ENCODE assay signal across 33 cellular contexts in the genomic region with DNA sequence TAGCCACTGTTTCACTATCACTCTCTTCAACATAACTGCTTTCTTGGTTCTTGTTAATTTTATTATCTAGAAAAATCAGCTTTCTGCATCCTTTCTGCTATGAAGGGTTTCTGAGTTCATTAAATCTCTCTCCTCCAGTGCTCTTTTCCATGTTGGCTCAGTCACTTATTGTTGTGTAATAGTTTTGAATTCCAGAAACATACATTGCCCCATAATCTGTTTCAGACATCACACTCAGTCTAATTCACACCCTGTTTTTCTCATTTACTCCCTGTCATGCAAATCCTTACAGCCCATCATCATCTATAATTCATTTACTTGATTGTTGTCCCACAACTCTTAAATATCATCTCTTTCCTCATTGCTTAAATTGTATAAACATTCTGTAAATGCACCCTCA.
"Had no signal": no experiment of that assay in that cellular context is flagged by ENCODE, and none has a peak within 500 bp of the region (broad histone marks: within the 10 kb centered on the region; RNA-seq: fewer than 3 reads in every experiment).

No MANE protein-coding gene starts in this region.

- H3K36me3 ChIP-seq: ascending aorta had no signal

- H3K27me3 ChIP-seq: ascending aorta had no signal

- H3K9me3 Mint-ChIP-seq: activated CD4-positive, alpha-beta T cell treated with anti-CD3 and anti-CD28 coated beads, Interleukin-2, amount 10 ng/mL, durations not matched to agents 7 days and 5 days; activated naive CD4-positive, alpha-beta T cell treated with anti-CD3 and anti-CD28 coated beads, Interleukin-2, amount 50 U/mL, for 24 hours; activated naive CD8-positive, alpha-beta T cell treated with anti-CD3 and anti-CD28 coated beads, Interleukin-2, amount 10 ng/mL, durations not matched to agents 7 days and 5 days; activated naive CD8-positive, alpha-beta T cell treated with anti-CD3 and anti-CD28 coated beads, Interleukin-2, amount 50 U/mL, for 24 hours had no signal

- DNase-seq: activated CD4-positive, alpha-beta memory T cell treated with anti-CD3 and anti-CD28 coated beads, Interleukin-2, amount 10 ng/mL, durations not matched to agents 7 days and 5 days; activated CD4-positive, alpha-beta T cell treated with anti-CD3 and anti-CD28 coated beads for 1 hour; activated CD4-positive, alpha-beta T cell treated with anti-CD3 and anti-CD28 coated beads for 36 hours; activated CD4-positive, alpha-beta T cell treated with anti-CD3 and anti-CD28 coated beads for 48 hours; activated CD4-positive, alpha-beta T cell treated with anti-CD3 and anti-CD28 coated beads, Interleukin-2, amount 10 ng/mL, durations not matched to agents 7 days and 5 days; activated CD4-positive, alpha-beta T cell treated with anti-CD3 and anti-CD28 coated beads, Interleukin-2, amount 50 U/mL, for 48 hours; activated CD4-positive, CD25-positive, alpha-beta regulatory T cell; activated CD8-positive, alpha-beta memory T cell treated with anti-CD3 and anti-CD28 coated beads for 24 hours; activated CD8-positive, alpha-beta memory T cell treated with anti-CD3 and anti-CD28 coated beads, Interleukin-2, amount 10 ng/mL, durations not matched to agents 7 days and 5 days; activated CD8-positive, alpha-beta memory T cell treated with anti-CD3 and anti-CD28 coated beads, Interleukin-2, amount 50 U/mL, for 48 hours; activated CD8-positive, alpha-beta T cell treated with anti-CD3 and anti-CD28 coated beads, Interleukin-2, amount 10 ng/mL, durations not matched to agents 7 days and 5 days; activated effector memory CD4-positive, alpha-beta T cell treated with Interleukin-2 at 50 U/mL for 16 hours; activated gamma-delta T cell; activated naive CD4-positive, alpha-beta T cell treated with anti-CD3 and anti-CD28 coated beads, Interleukin-2, amount 10 ng/mL, durations not matched to agents 7 days and 5 days; activated naive CD4-positive, alpha-beta T cell treated with Interleukin-2 at 50 U/mL for 16 hours; activated naive CD8-positive, alpha-beta T cell treated with anti-CD3 and anti-CD28 coated beads, Interleukin-2, amount 10 ng/mL, durations not matched to agents 7 days and 5 days; activated naive CD8-positive, alpha-beta T cell treated with anti-CD3 and anti-CD28 coated beads, Interleukin-2, amount 50 U/mL, for 24 hours; activated T-cell treated with anti-CD3 and anti-CD28 coated beads, Interleukin-2, amount 50 U/mL, for 24 hours; activated T-cell treated with anti-CD3 and anti-CD28 coated beads, Interleukin-2, amount 50 U/mL, for 48 hours; amygdala; anterior cingulate cortex; central memory CD4-positive, alpha-beta T cell; T-cell; T-helper 17 cell; T1000 had no signal

- H3K9me3 ChIP-seq: ascending aorta had no signal

- H3K4me1 Mint-ChIP-seq: activated CD4-positive, alpha-beta memory T cell treated with anti-CD3 and anti-CD28 coated beads, Interleukin-2, amount 10 ng/mL, durations not matched to agents 7 days and 5 days; activated CD4-positive, alpha-beta T cell treated with anti-CD3 and anti-CD28 coated beads for 36 hours; activated CD4-positive, alpha-beta T cell treated with anti-CD3 and anti-CD28 coated beads, Interleukin-2, amount 10 ng/mL, durations not matched to agents 7 days and 5 days; activated CD8-positive, alpha-beta memory T cell treated with anti-CD3 and anti-CD28 coated beads, Interleukin-2, amount 10 ng/mL, durations not matched to agents 7 days and 5 days; activated naive CD4-positive, alpha-beta T cell treated with anti-CD3 and anti-CD28 coated beads, Interleukin-2, amount 10 ng/mL, durations not matched to agents 7 days and 5 days; activated naive CD4-positive, alpha-beta T cell treated with anti-CD3 and anti-CD28 coated beads, Interleukin-2, amount 50 U/mL, for 24 hours; activated naive CD8-positive, alpha-beta T cell treated with anti-CD3 and anti-CD28 coated beads, Interleukin-2, amount 10 ng/mL, durations not matched to agents 7 days and 5 days; activated naive CD8-positive, alpha-beta T cell treated with anti-CD3 and anti-CD28 coated beads, Interleukin-2, amount 50 U/mL, for 24 hours; T-cell; T-helper 17 cell had no signal

- H3K27ac Mint-ChIP-seq: activated CD4-positive, alpha-beta memory T cell treated with anti-CD3 and anti-CD28 coated beads, Interleukin-2, amount 10 ng/mL, durations not matched to agents 7 days and 5 days; activated CD4-positive, alpha-beta T cell treated with anti-CD3 and anti-CD28 coated beads for 36 hours; activated CD4-positive, alpha-beta T cell treated with anti-CD3 and anti-CD28 coated beads, Interleukin-2, amount 10 ng/mL, durations not matched to agents 7 days and 5 days; activated CD8-positive, alpha-beta memory T cell treated with anti-CD3 and anti-CD28 coated beads, Interleukin-2, amount 10 ng/mL, durations not matched to agents 7 days and 5 days; activated CD8-positive, alpha-beta T cell treated with anti-CD3 and anti-CD28 coated beads, Interleukin-2, amount 10 ng/mL, durations not matched to agents 7 days and 5 days; activated naive CD4-positive, alpha-beta T cell treated with anti-CD3 and anti-CD28 coated beads, Interleukin-2, amount 10 ng/mL, durations not matched to agents 7 days and 5 days; activated naive CD4-positive, alpha-beta T cell treated with anti-CD3 and anti-CD28 coated beads, Interleukin-2, amount 50 U/mL, for 24 hours; activated naive CD8-positive, alpha-beta T cell; activated naive CD8-positive, alpha-beta T cell treated with anti-CD3 and anti-CD28 coated beads, Interleukin-2, amount 10 ng/mL, durations not matched to agents 7 days and 5 days; activated naive CD8-positive, alpha-beta T cell treated with anti-CD3 and anti-CD28 coated beads, Interleukin-2, amount 50 U/mL, for 24 hours; activated T-cell treated with anti-CD3 and anti-CD28 coated beads, Interleukin-2, amount 50 U/mL, for 24 hours; activated T-helper 2 cell treated with anti-CD3 and anti-CD28 coated beads, Interferon-gamma antibody, Interleukin-2, Interleukin-4, amounts not matched to agents 10 μg/mL and 5 μg/mL and 100 μg/mL, durations not matched to agents 14 hours and 24 hours and 36 hours; brain; T-cell; T-helper 17 cell; WTC11 had no signal

- H3K4me1 ChIP-seq: ascending aorta had no signal

- H3K36me3 Mint-ChIP-seq: activated CD8-positive, alpha-beta memory T cell treated with anti-CD3 and anti-CD28 coated beads, Interleukin-2, amount 10 ng/mL, durations not matched to agents 7 days and 5 days; activated naive CD4-positive, alpha-beta T cell treated with anti-CD3 and anti-CD28 coated beads, Interleukin-2, amount 10 ng/mL, durations not matched to agents 7 days and 5 days; activated naive CD4-positive, alpha-beta T cell treated with anti-CD3 and anti-CD28 coated beads, Interleukin-2, amount 50 U/mL, for 24 hours; activated naive CD8-positive, alpha-beta T cell; activated naive CD8-positive, alpha-beta T cell treated with anti-CD3 and anti-CD28 coated beads, Interleukin-2, amount 10 ng/mL, durations not matched to agents 7 days and 5 days; brain; T-cell; WTC11 had no signal

- H3K4me3 ChIP-seq: ascending aorta had no signal

- ATAC-seq: activated CD4-positive, alpha-beta T cell treated with anti-CD3 and anti-CD28 coated beads for 36 hours; activated CD4-positive, CD25-positive, alpha-beta regulatory T cell treated with anti-CD3 and anti-CD28 coated beads, Interleukin-2, amount 50 U/mL, for 24 hours; activated CD8-positive, alpha-beta memory T cell treated with anti-CD3 and anti-CD28 coated beads, Interleukin-2, amount 10 ng/mL, durations not matched to agents 7 days and 5 days; activated CD8-positive, alpha-beta T cell treated with anti-CD3 and anti-CD28 coated beads, Interleukin-2, amount 10 ng/mL, durations not matched to agents 7 days and 5 days; activated naive CD8-positive, alpha-beta T cell treated with anti-CD3 and anti-CD28 coated beads, Interleukin-2, amount 50 U/mL, for 24 hours; T-cell; T-helper 17 cell; WTC11 had no signal

- H3K27me3 Mint-ChIP-seq: activated CD4-positive, alpha-beta memory T cell treated with anti-CD3 and anti-CD28 coated beads, Interleukin-2, amount 10 ng/mL, durations not matched to agents 7 days and 5 days; activated CD4-positive, alpha-beta T cell treated with anti-CD3 and anti-CD28 coated beads for 36 hours; activated CD4-positive, alpha-beta T cell treated with anti-CD3 and anti-CD28 coated beads, Interleukin-2, amount 10 ng/mL, durations not matched to agents 7 days and 5 days; activated CD8-positive, alpha-beta memory T cell treated with anti-CD3 and anti-CD28 coated beads, Interleukin-2, amount 10 ng/mL, durations not matched to agents 7 days and 5 days; activated naive CD4-positive, alpha-beta T cell treated with anti-CD3 and anti-CD28 coated beads, Interleukin-2, amount 10 ng/mL, durations not matched to agents 7 days and 5 days; activated naive CD4-positive, alpha-beta T cell treated with anti-CD3 and anti-CD28 coated beads, Interleukin-2, amount 50 U/mL, for 24 hours; activated naive CD8-positive, alpha-beta T cell; activated naive CD8-positive, alpha-beta T cell treated with anti-CD3 and anti-CD28 coated beads, Interleukin-2, amount 10 ng/mL, durations not matched to agents 7 days and 5 days; activated naive CD8-positive, alpha-beta T cell treated with anti-CD3 and anti-CD28 coated beads, Interleukin-2, amount 50 U/mL, for 24 hours; activated T-cell treated with anti-CD3 and anti-CD28 coated beads, Interleukin-2, amount 50 U/mL, for 24 hours; T-cell; T-helper 17 cell had no signal

- H3K4me3 Mint-ChIP-seq: activated CD4-positive, alpha-beta memory T cell treated with anti-CD3 and anti-CD28 coated beads, Interleukin-2, amount 10 ng/mL, durations not matched to agents 7 days and 5 days; activated CD4-positive, alpha-beta T cell treated with anti-CD3 and anti-CD28 coated beads for 36 hours; activated CD4-positive, alpha-beta T cell treated with anti-CD3 and anti-CD28 coated beads, Interleukin-2, amount 10 ng/mL, durations not matched to agents 7 days and 5 days; activated CD8-positive, alpha-beta memory T cell treated with anti-CD3 and anti-CD28 coated beads, Interleukin-2, amount 10 ng/mL, durations not matched to agents 7 days and 5 days; activated CD8-positive, alpha-beta T cell treated with anti-CD3 and anti-CD28 coated beads, Interleukin-2, amount 10 ng/mL, durations not matched to agents 7 days and 5 days; activated naive CD4-positive, alpha-beta T cell treated with anti-CD3 and anti-CD28 coated beads, Interleukin-2, amount 10 ng/mL, durations not matched to agents 7 days and 5 days; activated naive CD4-positive, alpha-beta T cell treated with anti-CD3 and anti-CD28 coated beads, Interleukin-2, amount 50 U/mL, for 24 hours; activated naive CD8-positive, alpha-beta T cell; activated naive CD8-positive, alpha-beta T cell treated with anti-CD3 and anti-CD28 coated beads, Interleukin-2, amount 10 ng/mL, durations not matched to agents 7 days and 5 days; activated naive CD8-positive, alpha-beta T cell treated with anti-CD3 and anti-CD28 coated beads, Interleukin-2, amount 50 U/mL, for 24 hours; activated T-cell treated with anti-CD3 and anti-CD28 coated beads, Interleukin-2, amount 50 U/mL, for 24 hours; brain; T-cell; T-helper 17 cell; WTC11 had no signal

- H3K27ac ChIP-seq: ascending aorta, VCaP had no signal
